In the genomic region with DNA sequence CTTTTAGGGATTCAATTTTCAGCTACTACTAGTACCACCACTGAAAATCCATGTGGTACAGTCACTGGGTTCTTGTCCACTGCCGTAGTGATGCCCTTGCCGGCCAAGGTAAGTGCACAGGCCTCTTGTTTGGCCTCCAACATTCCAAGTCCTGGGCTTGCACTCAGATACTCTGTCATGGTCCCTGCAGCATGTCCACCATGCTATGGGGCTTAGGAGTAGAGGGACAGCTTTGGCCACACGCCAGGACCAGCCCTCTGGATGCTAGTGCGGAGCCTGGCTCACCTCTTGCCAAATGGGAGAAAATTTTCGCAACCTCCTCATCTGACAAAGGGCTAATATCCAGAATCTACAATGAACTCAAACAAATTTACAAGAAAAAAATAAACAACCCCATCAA, we compare ENCODE assay signal across 26 cellular contexts.
"Had no signal": no experiment of that assay in that cellular context is flagged by ENCODE, and none has a peak within 500 bp of the region (broad histone marks: within the 10 kb centered on the region; RNA-seq: fewer than 3 reads in every experiment).

No MANE protein-coding gene starts in this region.

- DNase-seq: stimulated activated CD4-positive, alpha-beta T cell treated with anti-CD3 and anti-CD28 coated beads, Interleukin-2, amount 100 ng/mL, for 48 hours; stimulated activated CD4-positive, alpha-beta T cell treated with anti-CD3 and anti-CD28 coated beads, Interleukin-4, amount 100 ng/mL, for 1 hour; stimulated activated CD4-positive, alpha-beta T cell treated with anti-CD3 and anti-CD28 coated beads, Interleukin-4, amount 100 ng/mL, for 24 hours; stimulated activated CD4-positive, alpha-beta T cell treated with anti-CD3 and anti-CD28 coated beads, Interleukin-4, amount 100 ng/mL, for 4 hours; stimulated activated CD8-positive, alpha-beta memory T cell treated with anti-CD3 and anti-CD28 coated beads, Interleukin-4, amount 100 ng/mL, for 48 hours; stimulated activated naive B cell treated with anti-CD40 and anti-IgM and Interleukin-4, amounts not matched to agents 10 μg/mL and 1 μg/mL and 100 μg/mL, for 72 hours; stimulated activated naive CD4-positive, alpha-beta T cell; stimulated activated naive CD4-positive, alpha-beta T cell treated with Interleukin-2 at 50 U/mL for 16 hours; stimulated activated naive CD8-positive, alpha-beta T cell treated with anti-CD3 and anti-CD28 coated beads, Interleukin-15, amount 100 ng/mL, for 72 hours; stimulated activated naive CD8-positive, alpha-beta T cell treated with anti-CD3 and anti-CD28 coated beads, Interleukin-15, Interleukin-2, amounts not matched to agents 100 U/mL and 50 U/mL, for 24 hours; stomach; substantia nigra; testis; thyroid gland; tibial artery; transverse colon; trophoblast cell; upper lobe of left lung; upper lobe of right lung; uterus had no signal

- ATAC-seq: stimulated activated effector memory CD8-positive, alpha-beta T cell treated with anti-CD3 and anti-CD28 coated beads, Interleukin-12 subunit alpha, Interleukin-12 subunit beta, amount 100 ng/mL, for 72 hours; stimulated activated memory B cell treated with anti-CD40 and anti-IgM and Interleukin-4, amounts not matched to agents 10 μg/mL and 1 μg/mL and 100 μg/mL, for 72 hours; stimulated activated naive B cell treated with anti-CD40 and anti-IgM and Interleukin-4, amounts not matched to agents 10 μg/mL and 1 μg/mL and 100 μg/mL, for 72 hours; stimulated activated naive CD8-positive, alpha-beta T cell treated with anti-CD3 and anti-CD28 coated beads, Interleukin-15, amount 100 ng/mL, for 72 hours; stimulated activated naive CD8-positive, alpha-beta T cell treated with anti-CD3 and anti-CD28 coated beads, Interleukin-15, Interleukin-2, amounts not matched to agents 100 U/mL and 50 U/mL, for 24 hours; upper lobe of right lung had no signal

- H3K4me3 ChIP-seq: stomach, suprapubic skin, testis, thoracic aorta, thyroid gland, tibial artery, tibial nerve, transverse colon, upper lobe of left lung, upper lobe of right lung, uterus, vagina had no signal

- H3K36me3 ChIP-seq: stomach, suprapubic skin, thoracic aorta, thyroid gland, tibial artery, tibial nerve, transverse colon, upper lobe of left lung, upper lobe of right lung, uterus, vagina had no signal

- H3K27me3 ChIP-seq: stomach, suprapubic skin, testis, thyroid gland, tibial artery, tibial nerve, transverse colon, upper lobe of left lung, upper lobe of right lung, uterus, vagina had no signal

- H3K27ac ChIP-seq: stomach, suprapubic skin, testis, thoracic aorta, thyroid gland, tibial artery, tibial nerve, transverse colon, upper lobe of left lung, upper lobe of right lung, uterus, vagina had no signal

- H3K4me1 ChIP-seq: thyroid gland, transverse colon, upper lobe of left lung, upper lobe of right lung, vagina had no signal

- H3K9me3 ChIP-seq: stomach, suprapubic skin, testis, thoracic aorta, thyroid gland, tibial artery, tibial nerve, transverse colon, upper lobe of left lung, upper lobe of right lung, uterus, vagina had no signal
